In genomic region chr12:69511870-69512269, GRCh38 we compare ENCODE assay signal across 24 cellular contexts. TPM values are rescaled to one million over a fixed set of nuclear protein-coding genes. Genes with fewer than 3 reads are reported as not detected.
DNase-seq lines count a peak whose midpoint lies in the region; ATAC-seq and TF ChIP-seq lines count a peak whose summit lies in the region.
"Had no signal": no experiment of that assay in that cellular context is flagged by ENCODE, and none has a peak within 500 bp of the region (broad histone marks: within the 10 kb centered on the region; RNA-seq: fewer than 3 reads in every experiment).

No MANE protein-coding gene starts in this region.

- H3K4me1 ChIP-seq in heart right ventricle = peaks cover 0 to 88% (median 77%) of the 10 kb centered on the region in 9 donors

- DNase-seq in NCI-H2081 (lab: John Stamatoyannopoulos, UW) = peak; percentile 6 to 32
- no peak for DNase-seq in NCI-H2081 treated with DMSO at 0.1 percent for 48 hours (lab: John Stamatoyannopoulos, UW)
- peak; percentile 20 for DNase-seq in OCI-M1 (lab: John Stamatoyannopoulos, UW)
- DNase-seq in heart right ventricle = no peak
- peak; percentile 42 for DNase-seq in putamen (ENCODE audit: low spot score)
- DNase-seq in DMS 273 treated with DMSO at 0.1 percent for 48 hours (lab: John Stamatoyannopoulos, UW) = no peak
- DNase-seq: activated gamma-delta T cell treated with Interleukin-2 at 50 U/mL for 16 hours; activated T-cell treated with anti-CD3 and anti-CD28 coated beads, Interleukin-2, amount 50 U/mL, for 1 hour; adrenal gland; AML-193; DND-41; GOT3; Kasumi-1; NCI-H1092; NCI-H2107; NCI-H526 treated with DMSO at 0.1 percent for 48 hours; occipital lobe; right cardiac atrium; stimulated activated CD4-positive, alpha-beta T cell treated with anti-CD3 and anti-CD28 coated beads, Interleukin-12 subunit alpha, Interleukin-12 subunit beta, amount 100 ng/mL, for 4 hours; stimulated activated CD4-positive, alpha-beta T cell treated with anti-CD3 and anti-CD28 coated beads, Interleukin-4, amount 100 ng/mL, for 4 hours; thyroid gland had no signal

- 73 to 81% methylated on average over 2 of the region's 2 CpGs for WGBS in heart right ventricle, 2 donors

- no peak overlapping the region for H3K4me3 ChIP-seq in heart right ventricle
- H3K4me3 ChIP-seq: adrenal gland, thyroid gland had no signal

- ATAC-seq in heart right ventricle (peak in 6 of 8 donors; percentile 38 to 81 (median 59)), HG03565 (IDR thresholded peaks at IDR 0.05; ENCODE audit: unreplicated experiment) (no peak), GM21529 (IDR thresholded peaks at IDR 0.05; ENCODE audit: unreplicated experiment) (no peak)

- TF ChIP-seq CTCF in heart right ventricle (IDR thresholded peaks at IDR 0.05) = no peak

- H3K9me3 ChIP-seq in heart right ventricle = no peaks in the 10 kb centered on the region
- H3K9me3 ChIP-seq: adrenal gland, thyroid gland had no signal

- intact Hi-C loops in heart right ventricle (cut with DNase I) = loop anchor here in 1 of 10 donors (5.0 kb wide), 1 partner anchor 40 kb away; the partner anchor contains the start of gene FRS2

- H3K27me3 ChIP-seq in heart right ventricle = no peaks in the 10 kb centered on the region
- H3K27me3 ChIP-seq: adrenal gland, thyroid gland had no signal

- H3K36me3 ChIP-seq in heart right ventricle = no peaks in the 10 kb centered on the region
- H3K36me3 ChIP-seq: adrenal gland, thyroid gland had no signal

- H3K27ac ChIP-seq in heart right ventricle = no peak overlapping the region
- H3K27ac ChIP-seq: 22Rv1, adrenal gland, thyroid gland had no signal

RNA-seq across cellular contexts. Expression of gene FRS2, which starts 41.7 kb away (rescaled TPM):
- total RNA-seq in heart right ventricle = 10 to 100 TPM; 18.2 to 26.0 (median 20.0) TPM
- polyA plus RNA-seq in heart right ventricle = 1 to 10 TPM; 2.9 to 3.5 TPM

Comparison
In these comparisons a context has a peak if more than half of its experiments do, and no peak if none do; other contexts are left out.
1. DNase-seq: peak in NCI-H2081 (2 of 2), OCI-M1 (single experiment) and putamen (single experiment); none in NCI-H2081 treated with DMSO at 0.1 percent for 48 hours (single experiment), heart right ventricle (0 of 2) and DMS 273 treated with DMSO at 0.1 percent for 48 hours (single experiment).
2. ATAC-seq: peak in heart right ventricle (6 of 8); none in HG03565 (single experiment) and GM21529 (single experiment).